Comparison of ENCODE assay signal across 10 cellular contexts in the genomic region with DNA sequence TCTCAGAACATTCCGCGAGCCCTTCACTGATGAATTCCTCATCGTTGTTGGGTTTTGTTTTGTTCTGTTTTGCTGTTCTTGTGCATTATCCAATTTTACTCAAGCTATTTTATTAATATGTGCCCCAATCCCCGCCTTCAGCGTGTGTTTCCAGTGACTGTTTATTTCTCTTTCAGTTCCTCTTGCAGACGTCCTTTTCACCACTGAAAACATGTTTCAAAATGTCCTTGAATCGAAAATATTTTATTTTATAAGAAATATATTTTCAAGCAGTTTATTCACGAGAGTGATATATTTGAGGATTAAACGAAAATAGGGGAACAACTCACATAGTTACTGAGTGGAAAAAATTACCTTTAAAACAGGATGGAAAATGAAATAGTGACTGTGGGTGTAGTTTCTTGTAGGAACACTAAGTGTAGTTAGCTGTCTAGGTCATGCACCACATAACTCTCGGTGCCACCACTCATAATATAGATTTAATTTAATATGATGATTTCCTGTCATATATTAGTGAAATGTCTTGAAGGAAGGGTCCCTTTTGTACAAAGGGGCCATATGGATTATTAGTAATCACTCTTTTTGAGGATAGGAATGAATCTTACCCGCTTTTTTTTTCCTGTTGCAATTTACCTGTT. TPM values are rescaled to one million over a fixed set of nuclear protein-coding genes. Genes with fewer than 3 reads are reported as not detected.
DNase-seq lines count a peak whose midpoint lies in the region; ATAC-seq and TF ChIP-seq lines count a peak whose summit lies in the region.
"Had no signal": no experiment of that assay in that cellular context is flagged by ENCODE, and none has a peak within 500 bp of the region (broad histone marks: within the 10 kb centered on the region; RNA-seq: fewer than 3 reads in every experiment).

No MANE protein-coding gene starts in this region.

- H3K9me3 ChIP-seq in Peyer's patch (no peaks in the 10 kb centered on the region), Caco-2 (no peaks in the 10 kb centered on the region)
- H3K9me3 ChIP-seq: adrenal gland had no signal

- no peak for TF ChIP-seq CTCF in Peyer's patch (IDR thresholded peaks at IDR 0.05)
- no peak for TF ChIP-seq CTCF in Caco-2 (IDR thresholded peaks at IDR 0.05; ENCODE audit: insufficient read depth in 1 of 2, low read depth in 1 of 2, low read length in 1 of 2, severe bottlenecking in 1 of 2, unreplicated experiment in 1 of 2)

- intact Hi-C loops in posterior cingulate gyrus (cut with DNase I) (no loop called here), Caco-2 (cut with micrococcal nuclease; ENCODE audit: unreplicated experiment) (no loop called here)

- no peak for TF ChIP-seq POLR2A in Peyer's patch (IDR thresholded peaks at IDR 0.05)

- H3K27me3 ChIP-seq in Peyer's patch, result no peaks in the 10 kb centered on the region
- H3K27me3 ChIP-seq in Caco-2 (replicated peaks; ENCODE audit: control insufficient read depth, insufficient read depth, low read length), result no peaks in the 10 kb centered on the region; the same call in none of the 2 replicates
- H3K27me3 ChIP-seq: adrenal gland had no signal

- CTCF ChIA-PET in Caco-2 (lab: Charles Lee), result no interaction called here

- BruUV-seq in Caco-2 (replicated peaks; lab: Mats Ljungman, UMichigan), result no TSS peak

- H3K4me3 ChIP-seq in Peyer's patch (no peak overlapping the region), Caco-2 (ENCODE audit: low read depth, low read length) (no peak overlapping the region)

- H3K9me3 Mint-ChIP-seq in Caco-2 (ENCODE audit: unreplicated experiment), result no peaks in the 10 kb centered on the region

- POLR2A ChIA-PET in Caco-2 (lab: Charles Lee), result interaction anchor here (0.6 kb wide), 1 partner anchor 30 kb away, joined by 3 read pairs; no protein-coding TSS in a partner anchor

- H3K27me3 Mint-ChIP-seq in Caco-2 (ENCODE audit: insufficient read depth, unreplicated experiment), result no peaks in the 10 kb centered on the region

- no peak overlapping the region for H3K27ac Mint-ChIP-seq in Caco-2 (ENCODE audit: unreplicated experiment)

- H3K36me3 Mint-ChIP-seq in Caco-2 (ENCODE audit: insufficient read depth, unreplicated experiment), result no peaks in the 10 kb centered on the region

- H3K4me1 ChIP-seq in Peyer's patch, result no peaks in the 10 kb centered on the region
- H3K4me1 ChIP-seq in Caco-2, result no peaks in the 10 kb centered on the region
- H3K4me1 ChIP-seq: adrenal gland had no signal

- DNase-seq in CD1c-positive myeloid dendritic cell (ENCODE audit: extremely low spot score), result peak; percentile 11
- DNase-seq in Peyer's patch, result peak in 1 of 3 donors; percentile 29
- no peak for DNase-seq in NCI-H1048 (lab: John Stamatoyannopoulos, UW)
- no peak for DNase-seq in GF-D8 (lab: John Stamatoyannopoulos, UW)
- no peak for DNase-seq in posterior cingulate gyrus
- DNase-seq in Caco-2, result no peak
- DNase-seq: adrenal gland, NCI-H1930 had no signal

- no peak overlapping the region for H3K4me3 Mint-ChIP-seq in Caco-2 (ENCODE audit: unreplicated experiment)

- H3K4me1 Mint-ChIP-seq in Caco-2 (ENCODE audit: low read depth, unreplicated experiment), result no peaks in the 10 kb centered on the region

- ATAC-seq in GM19452 (IDR thresholded peaks at IDR 0.05; ENCODE audit: unreplicated experiment) (peak; percentile 85), HG03039 (IDR thresholded peaks at IDR 0.05; ENCODE audit: unreplicated experiment) (peak; percentile 73)

- H3K36me3 ChIP-seq in Peyer's patch (no peaks in the 10 kb centered on the region), Caco-2 (ENCODE audit: control insufficient read depth, insufficient read depth, low read length) (no peaks in the 10 kb centered on the region)
- H3K36me3 ChIP-seq: adrenal gland had no signal

- H3K27ac ChIP-seq in Peyer's patch, result peak overlapping the region in 3 of 4 donors; percentile 28 to 46 (median 40)

RNA-seq across cellular contexts. Expression of gene HDDC2, which starts 45.3 kb away (rescaled TPM):
- total RNA-seq in Peyer's patch, result 10 to 100 TPM; 19.9 to 56.9 (median 40.8) TPM
- total RNA-seq in Caco-2 (2022), result 62.1 and 66.5 TPM in 2 replicates
